ENCODE assay signal across 15 cellular contexts in the genomic region with DNA sequence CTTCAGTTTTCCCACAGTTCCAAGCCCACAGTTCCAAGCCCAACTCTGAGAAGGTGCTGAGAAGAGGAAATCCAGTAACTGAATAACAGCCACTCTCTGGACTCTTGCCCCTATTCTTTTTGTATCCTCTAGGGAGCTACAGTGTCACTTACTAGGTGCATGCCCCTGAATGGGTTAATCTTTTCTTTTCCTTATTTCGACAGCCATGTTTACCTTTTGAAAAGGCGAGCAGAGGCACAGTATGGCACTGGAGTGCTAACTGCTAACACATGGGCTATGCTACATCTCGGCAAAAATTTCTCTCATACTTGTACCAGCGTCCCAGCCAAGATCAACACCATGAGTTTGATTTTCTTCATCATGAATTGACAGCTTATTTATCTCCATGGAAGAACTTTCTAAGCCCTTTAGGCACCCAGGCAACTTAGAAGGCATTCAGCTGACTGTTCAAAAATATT.
DNase-seq lines count a peak whose midpoint lies in the region; ATAC-seq and TF ChIP-seq lines count a peak whose summit lies in the region.
"Had no signal": no experiment of that assay in that cellular context is flagged by ENCODE, and none has a peak within 500 bp of the region (broad histone marks: within the 10 kb centered on the region; RNA-seq: fewer than 3 reads in every experiment).

No MANE protein-coding gene starts in this region.

- no peaks in the 10 kb centered on the region for H3K9me2 ChIP-seq in GM23338 (ENCODE audit: insufficient read depth)

- no peaks in the 10 kb centered on the region for H3K36me3 ChIP-seq in GM23338 (ENCODE audit: insufficient read depth)
- H3K36me3 ChIP-seq in left ventricle myocardium inferior, result no peaks in the 10 kb centered on the region
- no peaks in the 10 kb centered on the region for H3K36me3 ChIP-seq in tibial artery

- DNase-seq in GM23338 (ENCODE audit: low spot score) (no peak), astrocyte of the spinal cord (ENCODE audit: low read depth, low spot score) (peak; percentile 56), left ventricle myocardium inferior (no peak), tibial artery (no peak), KBM-7 (no peak), GM10266 (ENCODE audit: extremely low spot score) (no peak)
- no peak for DNase-seq in activated CD4-positive, alpha-beta T cell treated with anti-CD3 and anti-CD28 coated beads, Interleukin-2, amount 50 U/mL, for 1 hour
- DNase-seq: activated CD4-positive, alpha-beta T cell treated with anti-CD3 and anti-CD28 coated beads for 48 hours; activated T-cell treated with anti-CD3 and anti-CD28 coated beads, Interleukin-2, amount 50 U/mL, for 72 hours; effector memory CD8-positive, alpha-beta T cell; head of caudate nucleus; left colon; naive thymus-derived CD8-positive, alpha-beta T cell; NCI-H1436 had no signal

- peak overlapping the region; percentile 82; the same call in 1 of the 2 replicates for H2AFZ ChIP-seq in GM23338

- no peaks in the 10 kb centered on the region for H3K36me3 Mint-ChIP-seq in GM23338 (ENCODE audit: low read depth)
- H3K36me3 Mint-ChIP-seq: naive thymus-derived CD8-positive, alpha-beta T cell had no signal

- no peak overlapping the region for H3K4me3 Mint-ChIP-seq in GM23338
- H3K4me3 Mint-ChIP-seq: activated T-cell treated with anti-CD3 and anti-CD28 coated beads, Interleukin-2, amount 50 U/mL, for 72 hours; effector memory CD8-positive, alpha-beta T cell; naive thymus-derived CD8-positive, alpha-beta T cell had no signal

- TF ChIP-seq CTCF in GM23338 (conservative IDR thresholded peaks at IDR 0.05; ENCODE audit: low read depth in 2 of 2), result no peak
- TF ChIP-seq CTCF in astrocyte of the spinal cord (IDR thresholded peaks at IDR 0.05; ENCODE audit: low read depth, low read length), result no peak
- no peak for TF ChIP-seq CTCF in left ventricle myocardium inferior (IDR thresholded peaks at IDR 0.05; ENCODE audit: borderline replicate concordance)
- no peak for TF ChIP-seq CTCF in tibial artery (IDR thresholded peaks at IDR 0.05)
- TF ChIP-seq CTCF in GM10266 (IDR thresholded peaks at IDR 0.05; ENCODE audit: control insufficient read depth, insufficient read depth, low read depth, missing control alignments), result no peak

- H3K4me1 Mint-ChIP-seq in GM23338, result peaks cover 43% of the 10 kb centered on the region

- H4K20me1 ChIP-seq in GM23338 (replicated peaks; ENCODE audit: insufficient read depth), result no peaks in the 10 kb centered on the region

- H3K4me3 ChIP-seq in GM23338 (no peak overlapping the region), astrocyte of the spinal cord (ENCODE audit: low read depth, low read length) (no peak overlapping the region), left ventricle myocardium inferior (no peak overlapping the region), tibial artery (no peak overlapping the region)

- intact Hi-C loops in left ventricle myocardium inferior (cut with micrococcal nuclease) (no loop called here), tibial artery (cut with DNase I; ENCODE audit: low total_unique reads) (no loop called here)

- peaks cover 28% of the 10 kb centered on the region for H3K4me1 ChIP-seq in GM23338 (ENCODE audit: insufficient read depth)
- H3K4me1 ChIP-seq in left ventricle myocardium inferior, result peaks cover 76% of the 10 kb centered on the region
- peaks cover 0 to 94% (median 48%) of the 10 kb centered on the region in 4 donors for H3K4me1 ChIP-seq in tibial artery

- no peaks in the 10 kb centered on the region for H3K27me3 ChIP-seq in GM23338 (ENCODE audit: insufficient read depth)
- peaks cover 10% of the 10 kb centered on the region for H3K27me3 ChIP-seq in left ventricle myocardium inferior (ENCODE audit: low read depth)
- H3K27me3 ChIP-seq in tibial artery, result no peaks in the 10 kb centered on the region

- no peaks in the 10 kb centered on the region for H3K79me2 ChIP-seq in GM23338 (replicated peaks; ENCODE audit: insufficient read depth)

- no peaks in the 10 kb centered on the region for H3F3A ChIP-seq in GM23338 (replicated peaks; ENCODE audit: low read depth)

- in situ Hi-C loops in astrocyte of the spinal cord (cut with HindIII; ENCODE audit: low sequenced_read_pairs), result no loop called here
- in situ Hi-C loops in KBM-7 (cut with MboI; ENCODE audit: low pct_unique_long_range_greater_than_20kb, low sequenced_read_pairs), result no loop called here

- H3K9me3 ChIP-seq in left ventricle myocardium inferior (replicated peaks) (no peaks in the 10 kb centered on the region), tibial artery (no peaks in the 10 kb centered on the region)

- ATAC-seq in GM23338, result peak; percentile 52
- ATAC-seq: activated T-cell treated with anti-CD3 and anti-CD28 coated beads, Interleukin-2, amount 50 U/mL, for 72 hours; effector memory CD8-positive, alpha-beta T cell; left colon; naive thymus-derived CD8-positive, alpha-beta T cell had no signal

- peaks cover 4% of the 10 kb centered on the region for H3K27me3 Mint-ChIP-seq in GM23338 (ENCODE audit: insufficient read depth, low read depth, poor library complexity)

- no peak overlapping the region for H3K27ac Mint-ChIP-seq in GM23338
- H3K27ac Mint-ChIP-seq: activated T-cell treated with anti-CD3 and anti-CD28 coated beads, Interleukin-2, amount 50 U/mL, for 72 hours; effector memory CD8-positive, alpha-beta T cell had no signal

- no peak overlapping the region for H3K27ac ChIP-seq in GM23338 (ENCODE audit: low read depth)
- peak overlapping the region; percentile 78 for H3K27ac ChIP-seq in left ventricle myocardium inferior (replicated peaks)
- H3K27ac ChIP-seq in tibial artery, result peak overlapping the region; percentile 48 to 60
- H3K27ac ChIP-seq: RWPE1 had no signal

- H3K4me2 ChIP-seq in GM23338, result 0 out of 2 replicates have a peak overlapping the region, but pooled peaks have one; percentile 40

- no peaks in the 10 kb centered on the region for H3K9me3 Mint-ChIP-seq in GM23338
- H3K9me3 Mint-ChIP-seq: activated T-cell treated with anti-CD3 and anti-CD28 coated beads, Interleukin-2, amount 50 U/mL, for 72 hours; effector memory CD8-positive, alpha-beta T cell; naive thymus-derived CD8-positive, alpha-beta T cell had no signal

TF ChIP-seq in GM23338, 12 proteins besides CTCF, POLR2A, EP300 and RAD21 (continues in another document):
- TF ChIP-seq CREB1 (CRISPR knock-in tag; IDR thresholded peaks at IDR 0.05; ENCODE audit: low read depth) (no peak), ZNF114 (CRISPR knock-in tag; IDR thresholded peaks at IDR 0.05) (no peak), ZNF331 (CRISPR knock-in tag; IDR thresholded peaks at IDR 0.05; ENCODE audit: low read depth) (no peak), NANOG (IDR thresholded peaks at IDR 0.05; ENCODE audit: borderline replicate concordance) (no peak)
- TF ChIP-seq, protein P1, sequence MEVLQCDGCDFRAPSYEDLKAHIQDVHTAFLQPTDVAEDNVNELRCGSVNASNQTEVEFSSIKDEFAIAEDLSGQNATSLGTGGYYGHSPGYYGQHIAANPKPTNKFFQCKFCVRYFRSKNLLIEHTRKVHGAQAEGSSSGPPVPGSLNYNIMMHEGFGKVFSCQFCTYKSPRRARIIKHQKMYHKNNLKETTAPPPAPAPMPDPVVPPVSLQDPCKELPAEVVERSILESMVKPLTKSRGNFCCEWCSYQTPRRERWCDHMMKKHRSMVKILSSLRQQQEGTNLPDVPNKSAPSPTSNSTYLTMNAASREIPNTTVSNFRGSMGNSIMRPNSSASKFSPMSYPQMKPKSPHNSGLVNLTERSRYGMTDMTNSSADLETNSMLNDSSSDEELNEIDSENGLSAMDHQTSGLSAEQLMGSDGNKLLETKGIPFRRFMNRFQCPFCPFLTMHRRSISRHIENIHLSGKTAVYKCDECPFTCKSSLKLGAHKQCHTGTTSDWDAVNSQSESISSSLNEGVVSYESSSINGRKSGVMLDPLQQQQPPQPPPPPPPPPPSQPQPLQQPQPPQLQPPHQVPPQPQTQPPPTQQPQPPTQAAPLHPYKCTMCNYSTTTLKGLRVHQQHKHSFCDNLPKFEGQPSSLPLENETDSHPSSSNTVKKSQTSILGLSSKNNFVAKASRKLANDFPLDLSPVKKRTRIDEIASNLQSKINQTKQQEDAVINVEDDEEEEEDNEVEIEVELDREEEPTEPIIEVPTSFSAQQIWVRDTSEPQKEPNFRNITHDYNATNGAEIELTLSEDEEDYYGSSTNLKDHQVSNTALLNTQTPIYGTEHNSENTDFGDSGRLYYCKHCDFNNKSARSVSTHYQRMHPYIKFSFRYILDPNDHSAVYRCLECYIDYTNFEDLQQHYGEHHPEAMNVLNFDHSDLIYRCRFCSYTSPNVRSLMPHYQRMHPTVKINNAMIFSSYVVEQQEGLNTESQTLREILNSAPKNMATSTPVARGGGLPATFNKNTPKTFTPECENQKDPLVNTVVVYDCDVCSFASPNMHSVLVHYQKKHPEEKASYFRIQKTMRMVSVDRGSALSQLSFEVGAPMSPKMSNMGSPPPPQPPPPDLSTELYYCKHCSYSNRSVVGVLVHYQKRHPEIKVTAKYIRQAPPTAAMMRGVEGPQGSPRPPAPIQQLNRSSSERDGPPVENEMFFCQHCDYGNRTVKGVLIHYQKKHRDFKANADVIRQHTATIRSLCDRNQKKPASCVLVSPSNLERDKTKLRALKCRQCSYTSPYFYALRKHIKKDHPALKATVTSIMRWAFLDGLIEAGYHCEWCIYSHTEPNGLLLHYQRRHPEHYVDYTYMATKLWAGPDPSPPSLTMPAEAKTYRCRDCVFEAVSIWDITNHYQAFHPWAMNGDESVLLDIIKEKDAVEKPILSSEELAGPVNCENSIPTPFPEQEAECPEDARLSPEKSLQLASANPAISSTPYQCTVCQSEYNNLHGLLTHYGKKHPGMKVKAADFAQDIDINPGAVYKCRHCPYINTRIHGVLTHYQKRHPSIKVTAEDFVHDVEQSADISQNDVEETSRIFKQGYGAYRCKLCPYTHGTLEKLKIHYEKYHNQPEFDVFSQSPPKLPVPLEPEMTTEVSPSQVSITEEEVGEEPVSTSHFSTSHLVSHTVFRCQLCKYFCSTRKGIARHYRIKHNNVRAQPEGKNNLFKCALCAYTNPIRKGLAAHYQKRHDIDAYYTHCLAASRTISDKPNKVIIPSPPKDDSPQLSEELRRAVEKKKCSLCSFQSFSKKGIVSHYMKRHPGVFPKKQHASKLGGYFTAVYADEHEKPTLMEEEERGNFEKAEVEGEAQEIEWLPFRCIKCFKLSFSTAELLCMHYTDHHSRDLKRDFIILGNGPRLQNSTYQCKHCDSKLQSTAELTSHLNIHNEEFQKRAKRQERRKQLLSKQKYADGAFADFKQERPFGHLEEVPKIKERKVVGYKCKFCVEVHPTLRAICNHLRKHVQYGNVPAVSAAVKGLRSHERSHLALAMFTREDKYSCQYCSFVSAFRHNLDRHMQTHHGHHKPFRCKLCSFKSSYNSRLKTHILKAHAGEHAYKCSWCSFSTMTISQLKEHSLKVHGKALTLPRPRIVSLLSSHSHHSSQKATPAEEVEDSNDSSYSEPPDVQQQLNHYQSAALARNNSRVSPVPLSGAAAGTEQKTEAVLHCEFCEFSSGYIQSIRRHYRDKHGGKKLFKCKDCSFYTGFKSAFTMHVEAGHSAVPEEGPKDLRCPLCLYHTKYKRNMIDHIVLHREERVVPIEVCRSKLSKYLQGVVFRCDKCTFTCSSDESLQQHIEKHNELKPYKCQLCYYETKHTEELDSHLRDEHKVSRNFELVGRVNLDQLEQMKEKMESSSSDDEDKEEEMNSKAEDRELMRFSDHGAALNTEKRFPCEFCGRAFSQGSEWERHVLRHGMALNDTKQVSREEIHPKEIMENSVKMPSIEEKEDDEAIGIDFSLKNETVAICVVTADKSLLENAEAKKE (CRISPR knock-in tag; IDR thresholded peaks at IDR 0.05), result no peak
